ENCODE assay signal across 16 cellular contexts in the genomic region with DNA sequence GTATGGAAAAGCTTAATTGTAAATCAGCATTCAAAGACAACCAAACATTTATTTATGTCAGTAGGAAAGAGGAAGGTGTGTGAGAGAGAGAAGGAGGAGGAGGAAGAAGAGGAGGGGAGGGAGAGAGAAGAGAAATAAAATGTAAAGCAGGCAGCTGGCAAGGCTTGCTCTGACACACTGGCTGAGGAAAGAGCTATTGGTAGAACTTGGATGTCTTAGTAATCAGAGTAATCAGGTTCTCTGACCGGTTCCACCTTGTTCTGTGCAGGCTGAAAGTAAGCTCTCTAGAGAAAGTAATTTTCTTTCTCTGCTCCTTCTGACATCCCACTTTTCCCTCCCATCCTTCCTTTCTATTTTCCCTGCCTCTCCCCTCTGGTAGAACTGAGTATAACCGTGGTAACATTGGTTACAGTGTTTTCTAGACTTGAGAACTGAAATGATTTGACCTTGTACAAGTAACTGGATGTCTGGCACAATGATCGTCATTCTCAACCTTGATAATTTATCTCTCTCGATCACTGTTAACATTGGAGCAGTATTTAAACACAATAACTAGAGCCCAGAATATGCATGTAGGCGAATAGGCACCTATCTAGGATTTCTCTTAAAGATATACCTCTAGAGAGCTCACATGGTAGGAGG.
"Had no signal": no experiment of that assay in that cellular context is flagged by ENCODE, and none has a peak within 500 bp of the region (broad histone marks: within the 10 kb centered on the region; RNA-seq: fewer than 3 reads in every experiment).

No MANE protein-coding gene starts in this region.

- H3K9me3 ChIP-seq: ovary, vagina had no signal

- H3K36me3 ChIP-seq: breast epithelium, ovary, vagina had no signal

- ATAC-seq: activated T-cell treated with anti-CD3 and anti-CD28 coated beads, Interleukin-2, amount 50 U/mL, for 4 hours had no signal

- H3K4me3 Mint-ChIP-seq: activated naive CD8-positive, alpha-beta T cell; activated T-cell treated with anti-CD3 and anti-CD28 coated beads, Interleukin-2, amount 50 U/mL, for 4 hours; memory B cell; stimulated activated naive CD8-positive, alpha-beta T cell treated with anti-CD3 and anti-CD28 coated beads, Interleukin-15, Interleukin-2, amounts not matched to agents 100 ng/mL and 50 ng/mL, for 24 hours had no signal

- H3K27me3 Mint-ChIP-seq: activated naive CD8-positive, alpha-beta T cell; memory B cell; stimulated activated naive CD8-positive, alpha-beta T cell treated with anti-CD3 and anti-CD28 coated beads, Interleukin-15, Interleukin-2, amounts not matched to agents 100 ng/mL and 50 ng/mL, for 24 hours had no signal

- H3K27me3 ChIP-seq: breast epithelium, esophagus squamous epithelium, ovary, vagina had no signal

- FAIRE-seq: keratinocyte had no signal

- H3K27ac ChIP-seq: breast epithelium, left ventricle myocardium inferior, ovary, vagina had no signal

- DNase-seq: activated CD4-positive, alpha-beta T cell treated with anti-CD3 and anti-CD28 coated beads, Interleukin-2, amount 50 U/mL, for 4 hours; activated effector memory CD4-positive, alpha-beta T cell treated with anti-CD3 and anti-CD28 coated beads, Interleukin-2, amount 50 U/mL, for 16 hours; activated T-cell treated with anti-CD3 and anti-CD28 coated beads, Interleukin-2, amount 50 U/mL, for 4 hours; esophagus squamous epithelium; head of caudate nucleus; left ventricle myocardium inferior; ovary; retina; stimulated activated CD4-positive, alpha-beta T cell treated with anti-CD3 and anti-CD28 coated beads, Interleukin-4, amount 100 ng/mL, for 1 hour; stimulated activated CD8-positive, alpha-beta memory T cell treated with anti-CD3 and anti-CD28 coated beads, Interleukin-4, amount 100 ng/mL, for 48 hours had no signal

- H3K27ac Mint-ChIP-seq: activated naive CD8-positive, alpha-beta T cell; memory B cell; stimulated activated naive CD8-positive, alpha-beta T cell treated with anti-CD3 and anti-CD28 coated beads, Interleukin-15, Interleukin-2, amounts not matched to agents 100 ng/mL and 50 ng/mL, for 24 hours had no signal

- H3K4me3 ChIP-seq: breast epithelium, esophagus squamous epithelium, left ventricle myocardium inferior, ovary, vagina had no signal

- H3K4me1 ChIP-seq: breast epithelium, vagina had no signal
